ENCODE assay signal across 20 cellular contexts in genomic region chr6:125751334-125751916, GRCh38. TPM values are rescaled to one million over a fixed set of nuclear protein-coding genes. Genes with fewer than 3 reads are reported as not detected.
DNase-seq lines count a peak whose midpoint lies in the region; FAIRE-seq and TF ChIP-seq lines count a peak whose summit lies in the region.
"Had no signal": no experiment of that assay in that cellular context is flagged by ENCODE, and none has a peak within 500 bp of the region (broad histone marks: within the 10 kb centered on the region; RNA-seq: fewer than 3 reads in every experiment).

No MANE protein-coding gene starts in this region.

- no peak overlapping the region for H3K9ac ChIP-seq in H1 (replicated peaks in 1 of 4; ENCODE audit: extremely low read depth in 1 of 4, low read depth in 3 of 4, low read length in 3 of 4)
- H3K9ac ChIP-seq in colonic mucosa (ENCODE audit: low read depth in 2 of 2, low read length in 2 of 2): no peak overlapping the region

- peak overlapping the region; percentile 99 for H3K4me3 Mint-ChIP-seq in nephron progenitor cell

- no peak overlapping the region for H2AK5ac ChIP-seq in H1 (ENCODE audit: low read depth, low read length)

- H3K79me2 ChIP-seq in H1 (ENCODE audit: control insufficient read depth in 1 of 2, insufficient read depth in 2 of 2, low read length in 2 of 2): peaks cover 0 to 22% of the 10 kb centered on the region in 2 experiments; a peak in 3 of 4 replicates

- CTCF ChIA-PET in H1 (lab: Charles Lee; ENCODE audit: partially characterized antibody): interaction anchor here (0.5 to 2.2 kb wide), 9 partner anchors 8 to 621 kb away, joined by 3 to 12 read pairs (median 4); no protein-coding TSS in a partner anchor

- DNase-seq in H7: peak; percentile 35
- peak; percentile 62 for DNase-seq in NCI-H2029 treated with DMSO at 0.1 percent for 48 hours (lab: John Stamatoyannopoulos, UW)
- no peak for DNase-seq in H1 (ENCODE audit: low read depth in 1 of 2, low spot score in 2 of 2)
- no peak for DNase-seq in nephron progenitor cell
- DNase-seq in foreskin fibroblast: no peak
- no peak for DNase-seq in KG1 (lab: John Stamatoyannopoulos, UW)
- DNase-seq in SKM-1 (lab: John Stamatoyannopoulos, UW; ENCODE audit: unreplicated experiment): no peak
- DNase-seq in colonic mucosa: no peak
- DNase-seq: activated CD8-positive, alpha-beta T cell treated with anti-CD3 and anti-CD28 coated beads for 36 hours; AML-193; COR-L47; mucosa of descending colon; NCI-H2171; NCI-H82; T-cell had no signal

- TF ChIP-seq CTCF in H1 (IDR thresholded peaks at IDR 0.05; ENCODE audit: control extremely low read depth in 1 of 3, insufficient read depth in 1 of 3, low read depth in 1 of 3, low read length in 3 of 3) (no peak), nephron progenitor cell (IDR thresholded peaks at IDR 0.05) (no peak), foreskin fibroblast (IDR thresholded peaks at IDR 0.05; ENCODE audit: low read depth, low read length) (no peak), colonic mucosa (IDR thresholded peaks at IDR 0.05) (no peak)

- 38% methylated on average over 6 of the region's 6 CpGs; no CpG with 5 or more reads in 1 of the 2 experiments for WGBS in H1 (ENCODE audit: extremely low coverage in 1 of 2, insufficient coverage in 1 of 2, insufficient read length in 1 of 2, insufficient replicate concordance in 2 of 2, low coverage in 1 of 2, low lambda C conversion rate in 2 of 2, missing lambda C conversion rate in 1 of 2), 2 experiments

- no peak overlapping the region for H2BK15ac ChIP-seq in H1 (ENCODE audit: low read length)

- H3K4me2 ChIP-seq in H1 (ENCODE audit: insufficient read depth in 1 of 2, low read depth in 2 of 2, low read length in 2 of 2): peak overlapping the region; percentile 52 to 99

- no peak overlapping the region for H2BK20ac ChIP-seq in H1 (ENCODE audit: low read length)

- H4K5ac ChIP-seq in H1 (ENCODE audit: insufficient read length, low read depth, low read length): no peak overlapping the region

- TF ChIP-seq POLR2A in H1 (IDR thresholded peaks at IDR 0.05; ENCODE audit: control extremely low read depth in 1 of 2, low read depth in 2 of 2, low read length in 2 of 2): no peak

- H2BK5ac ChIP-seq in H1 (ENCODE audit: low read depth, low read length): no peak overlapping the region

- no peak overlapping the region for H4K91ac ChIP-seq in H1 (replicated peaks; ENCODE audit: insufficient read length, low read length)

- no peaks in the 10 kb centered on the region for H3K9me3 Mint-ChIP-seq in nephron progenitor cell
- H3K9me3 Mint-ChIP-seq: activated CD8-positive, alpha-beta T cell treated with anti-CD3 and anti-CD28 coated beads for 36 hours; T-cell had no signal

- intact Hi-C loops in colonic mucosa (cut with DNase I): loop anchor here (10.0 kb wide), 1 partner anchor 597 kb away; the partner anchor contains the start of gene TPD52L1

- H3K27ac Mint-ChIP-seq in nephron progenitor cell: no peak overlapping the region
- H3K27ac Mint-ChIP-seq: activated CD8-positive, alpha-beta T cell treated with anti-CD3 and anti-CD28 coated beads for 36 hours had no signal

- peaks cover 4% of the 10 kb centered on the region; the same call in 1 of the 2 replicates for H3K79me1 ChIP-seq in H1 (ENCODE audit: low read depth, low read length)

- peaks cover 11% of the 10 kb centered on the region for H3K36me3 ChIP-seq in H7 (replicated peaks; ENCODE audit: control insufficient read depth, insufficient read depth, low read length)
- peaks cover 0 to 15% (median 4%) of the 10 kb centered on the region in 4 experiments; a peak in 3 of 8 replicates for H3K36me3 ChIP-seq in H1 (ENCODE audit: control insufficient read depth in 2 of 4, insufficient read depth in 4 of 4, low read length in 3 of 4)
- no peaks in the 10 kb centered on the region for H3K36me3 ChIP-seq in colonic mucosa
- H3K36me3 ChIP-seq: HAP-1, tibial nerve had no signal

- POLR2A ChIA-PET in H1 (lab: Charles Lee; ENCODE audit: partially characterized antibody): interaction anchor here (1.1 to 2.2 kb wide), 5 partner anchors 30 to 72 kb away, joined by 3 to 6 read pairs (median 3); no protein-coding TSS in a partner anchor

- FAIRE-seq in H1 (lab: Jason Lieb, UNC): no peak
- FAIRE-seq: G401.6, HTR-8/SVneo, keratinocyte had no signal

- H3K18ac ChIP-seq in H1 (ENCODE audit: extremely low read depth, low read length): no peak overlapping the region

- no peak for TF ChIP-seq EP300 in H1 (IDR thresholded peaks at IDR 0.05; ENCODE audit: borderline replicate concordance in 1 of 2, low read depth in 2 of 2, low read length in 2 of 2)

- no peak overlapping the region for H2AFZ ChIP-seq in H1 (ENCODE audit: low read length)

- no peaks in the 10 kb centered on the region for H3K9me3 ChIP-seq in H1 (ENCODE audit: insufficient read depth in 2 of 2, low read depth in 1 of 2, low read length in 1 of 2)
- H3K9me3 ChIP-seq in colonic mucosa: no peaks in the 10 kb centered on the region
- H3K9me3 ChIP-seq: HAP-1, mucosa of descending colon, tibial nerve had no signal

- H3K23me2 ChIP-seq in H1 (ENCODE audit: low read depth, low read length): peaks cover 26% of the 10 kb centered on the region

- H3K4me1 ChIP-seq in H1 (replicated peaks in 1 of 4; ENCODE audit: control insufficient read depth in 3 of 4, insufficient read depth in 4 of 4, low read length in 3 of 4): peaks cover 0 to 14% (median 2%) of the 10 kb centered on the region in 4 experiments; a peak in 4 of 7 replicates
- H3K4me1 ChIP-seq in colonic mucosa: peaks cover 5% of the 10 kb centered on the region

- no peak overlapping the region for H3K14ac ChIP-seq in H1 (ENCODE audit: insufficient read length)

- H3K27me3 ChIP-seq in H7 (ENCODE audit: control insufficient read depth, insufficient read depth, low read length): peaks cover 14% of the 10 kb centered on the region
- peaks cover 0 to 24% (median 16%) of the 10 kb centered on the region in 4 experiments; a peak in 6 of 7 replicates for H3K27me3 ChIP-seq in H1 (replicated peaks in 1 of 4; ENCODE audit: control insufficient read depth in 3 of 4, extremely low read depth in 1 of 4, insufficient read depth in 3 of 4, low read length in 3 of 4)
- peaks cover 54% of the 10 kb centered on the region for H3K27me3 ChIP-seq in colonic mucosa

- H3K27ac ChIP-seq in H1 (ENCODE audit: low read depth, low read length): no peak overlapping the region
- H3K27ac ChIP-seq in colonic mucosa: no peak overlapping the region
- H3K27ac ChIP-seq: tibial nerve had no signal

- no peaks in the 10 kb centered on the region for H3K27me3 Mint-ChIP-seq in nephron progenitor cell (ENCODE audit: low read depth, poor library complexity)

- peak overlapping the region; percentile 90 for H3K4me3 ChIP-seq in H7 (ENCODE audit: insufficient read depth, low read depth, low read length)
- peak overlapping the region in 2 of 4 experiments; percentile 14 to 77; a peak in 3 of 8 replicates for H3K4me3 ChIP-seq in H1 (ENCODE audit: extremely low read depth in 1 of 4, insufficient read depth in 2 of 4, low read depth in 3 of 4, low read length in 4 of 4)
- H3K4me3 ChIP-seq in foreskin fibroblast (ENCODE audit: low read depth in 1 of 2, low read length in 2 of 2): no peak overlapping the region
- no peak overlapping the region for H3K4me3 ChIP-seq in colonic mucosa
- H3K4me3 ChIP-seq: HAP-1, mucosa of descending colon had no signal

- no peak overlapping the region for H3K4ac ChIP-seq in H1 (replicated peaks; ENCODE audit: insufficient read length, low read depth, low read length)

- H2BK120ac ChIP-seq in H1 (replicated peaks; ENCODE audit: low read depth, low read length): no peak overlapping the region

- no peak overlapping the region for H2BK12ac ChIP-seq in H1 (ENCODE audit: low read depth, low read length)

- no peak overlapping the region for H3K56ac ChIP-seq in H1 (replicated peaks; ENCODE audit: insufficient read length, low read depth, low read length)

- no peak for TF ChIP-seq RAD21 in H1 (IDR thresholded peaks at IDR 0.05 in 1 of 2, conservative IDR thresholded peaks at IDR 0.05 in 1 of 2; ENCODE audit: low read depth in 2 of 2, low read length in 2 of 2)

- no peak overlapping the region for H4K8ac ChIP-seq in H1 (ENCODE audit: extremely low read depth, insufficient read depth, low read length)

- no peak overlapping the region for H3K23ac ChIP-seq in H1 (ENCODE audit: insufficient read length)

- peaks cover 16% of the 10 kb centered on the region for H3K36me3 Mint-ChIP-seq in nephron progenitor cell (ENCODE audit: low read depth)
- H3K36me3 Mint-ChIP-seq: T-cell had no signal

- peaks cover 64% of the 10 kb centered on the region for H3K4me1 Mint-ChIP-seq in nephron progenitor cell

- peaks cover 2 to 5% of the 10 kb centered on the region in 2 experiments for H4K20me1 ChIP-seq in H1 (replicated peaks in 1 of 2; ENCODE audit: control insufficient read depth in 1 of 2, insufficient read depth in 2 of 2, low read length in 2 of 2)

TF ChIP-seq in H1, 55 proteins besides CTCF, POLR2A, EP300 and RAD21 (continues in another document):
- TF ChIP-seq NANOG (IDR thresholded peaks at IDR 0.05; ENCODE audit: insufficient read depth, low read depth, low read length, poor library complexity, severe bottlenecking): peak; percentile 17
- peak; percentile 53; the same call in 1 of the 2 replicates for TF ChIP-seq POU5F1 (IDR thresholded peaks at IDR 0.05; ENCODE audit: low read depth, low read length)

RNA-seq across cellular contexts. Expression of gene HEY2, which starts 2.0 kb away (rescaled TPM):
- 19.3 and 30.4 TPM in 2 replicates for total RNA-seq in H7 (2014; rRNA removed; shearing (Covaris generic))
- 16.2 and 17.7 TPM in 2 replicates for total RNA-seq in H1 (2021; fragmentation: NEBNext Ultra II Directional; extraction: Animal tissue kit (Norgen Biotek cat#: 25700))
- 9.1 and 12.6 TPM in 2 replicates for polyA plus RNA-seq in H1 (2011; rRNA removed)
- polyA plus RNA-seq in H1 (2011; cell fraction: cytosol; rRNA removed): 7.7 TPM
- 8.0 TPM for polyA plus RNA-seq in H1 (2011; cell fraction: nucleus; rRNA removed)
- 6.4 to 8.2 TPM (median 7.2 TPM) in 4 replicates for polyA plus RNA-seq in H1 (2012, experiment 1 of 2)
- polyA plus RNA-seq in H1 (2012, experiment 2 of 2): 6.0 TPM
- 10.8 TPM for polyA plus RNA-seq in H1 (2013, experiment 1 of 2)
- 11.3 TPM for polyA plus RNA-seq in H1 (2013, experiment 2 of 2)
- 4.2 TPM in 2 replicates for polyA minus RNA-seq in H1 (2011; rRNA and poly(A)+ RNA removed)
- 7.3 TPM for polyA minus RNA-seq in H1 (2011; cell fraction: cytosol; rRNA and poly(A)+ RNA removed)
- polyA minus RNA-seq in H1 (2011; cell fraction: nucleus; rRNA and poly(A)+ RNA removed): 6.2 TPM
- under 1 TPM; 0.37 to 0.69 TPM for total RNA-seq in colonic mucosa
- total RNA-seq: activated CD8-positive, alpha-beta T cell treated with anti-CD3 and anti-CD28 coated beads for 36 hours had no signal
- polyA plus RNA-seq: keratinocyte had no signal

RNA-seq across cellular contexts. Expression of gene NCOA7, which starts 39.3 kb away (rescaled TPM):
- 3.0 and 4.1 TPM in 2 replicates for total RNA-seq in H7 (2014; rRNA removed; shearing (Covaris generic))
- total RNA-seq in H1 (2021; fragmentation: NEBNext Ultra II Directional; extraction: Animal tissue kit (Norgen Biotek cat#: 25700)): 10.3 and 10.7 TPM in 2 replicates
- polyA plus RNA-seq in H1 (2011; rRNA removed): 2.0 and 2.6 TPM in 2 replicates
- 4.1 TPM for polyA plus RNA-seq in H1 (2011; cell fraction: cytosol; rRNA removed)
- polyA plus RNA-seq in H1 (2011; cell fraction: nucleus; rRNA removed): 6.6 TPM
- polyA plus RNA-seq in H1 (2012, experiment 1 of 2): 5.3 to 12.3 TPM (median 5.7 TPM) in 4 replicates
- polyA plus RNA-seq in H1 (2012, experiment 2 of 2): 0.34 TPM
- polyA plus RNA-seq in H1 (2013, experiment 1 of 2): 7.8 TPM
- polyA plus RNA-seq in H1 (2013, experiment 2 of 2): 6.5 TPM
- 19.8 and 24.2 TPM in 2 replicates for polyA minus RNA-seq in H1 (2011; rRNA and poly(A)+ RNA removed)
- polyA minus RNA-seq in H1 (2011; cell fraction: cytosol; rRNA and poly(A)+ RNA removed): 7.0 TPM
- 12.3 TPM for polyA minus RNA-seq in H1 (2011; cell fraction: nucleus; rRNA and poly(A)+ RNA removed)
- total RNA-seq in colonic mucosa: 10 to 100 TPM; 24.9 to 59.3 TPM

Comparison
In these comparisons a context has a peak if more than half of its experiments do, and no peak if none do; other contexts are left out.
1. DNase-seq: peak in H7 (single experiment) and NCI-H2029 treated with DMSO at 0.1 percent for 48 hours (single experiment); none in H1 (0 of 2), nephron progenitor cell (single experiment), foreskin fibroblast (0 of 2), KG1 (single experiment), SKM-1 (single experiment) and colonic mucosa (single experiment).
2. RNA of gene HEY2, which starts 2.0 kb away (total RNA-seq): 19.3 to 30.4 TPM in H7 and 16.2 to 17.7 TPM in H1; 0.37 to 0.69 TPM in colonic mucosa; every median in the first group is over 10 times any median in the second.